In the genomic region with DNA sequence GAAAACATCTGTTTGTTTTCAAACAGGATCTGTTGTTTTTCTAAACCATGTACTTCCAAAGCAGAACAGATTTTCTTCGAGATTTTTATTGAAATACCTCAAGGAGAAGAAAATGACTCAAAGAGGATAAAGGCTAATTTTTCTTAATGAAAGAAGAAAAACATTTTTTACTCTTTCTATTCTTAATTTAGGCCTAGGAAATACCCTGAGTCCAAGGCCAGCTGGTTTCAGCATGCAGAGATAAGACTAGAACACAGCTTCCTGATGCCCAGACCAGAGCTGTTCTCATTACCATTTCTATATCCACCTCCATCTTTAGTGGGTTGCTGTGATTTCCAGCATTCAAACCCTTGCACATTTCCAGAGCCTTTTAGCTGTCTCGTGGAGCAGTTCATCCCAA, we compare ENCODE assay signal across 10 cellular contexts. TPM values are rescaled to one million over a fixed set of nuclear protein-coding genes. Genes with fewer than 3 reads are reported as not detected.
DNase-seq lines count a peak whose midpoint lies in the region; ATAC-seq and TF ChIP-seq lines count a peak whose summit lies in the region.
"Had no signal": no experiment of that assay in that cellular context is flagged by ENCODE, and none has a peak within 500 bp of the region (broad histone marks: within the 10 kb centered on the region; RNA-seq: fewer than 3 reads in every experiment).

No MANE protein-coding gene starts in this region.

- H3K9ac ChIP-seq in BLaER1 treated with 17β-estradiol and CSF1 and Interleukin-3, amounts not matched to agents 10 nM and 100 nM, result no peak overlapping the region
- no peak overlapping the region for H3K9ac ChIP-seq in Karpas-422 (ENCODE audit: low read length)

- intact Hi-C loops in right cardiac atrium (cut with DNase I), result loop anchor here in 1 of 4 donors (5.0 kb wide), 1 partner anchor 47 kb away; no protein-coding TSS in a partner anchor

- H3K79me2 ChIP-seq in Karpas-422 (ENCODE audit: low read length), result no peaks in the 10 kb centered on the region

- ATAC-seq in HG02571 (IDR thresholded peaks at IDR 0.05; ENCODE audit: unreplicated experiment) (peak; percentile 38), RWPE2 (ENCODE audit: low read depth) (no peak), right cardiac atrium (peak; percentile 38 to 43)
- ATAC-seq: HCT116 had no signal

- no peak overlapping the region for H2AFZ ChIP-seq in Karpas-422 (ENCODE audit: low read length)

- DNase-seq in RWPE2 (ENCODE audit: low spot score), result no peak
- DNase-seq in right cardiac atrium, result no peak
- no peak for DNase-seq in NCI-H82 (lab: John Stamatoyannopoulos, UW)
- no peak for DNase-seq in Karpas-422
- DNase-seq in activated effector memory CD4-positive, alpha-beta T cell treated with anti-CD3 and anti-CD28 coated beads, Interleukin-2, amount 50 U/mL, for 16 hours, result no peak
- DNase-seq in kidney glomerular epithelial cell (lab: John Stamatoyannopoulos, UW), result no peak
- DNase-seq: activated CD4-positive, CD25-positive, alpha-beta regulatory T cell treated with anti-CD3 and anti-CD28 coated beads, Interleukin-2, amount 50 U/mL, for 72 hours had no signal

- no peaks in the 10 kb centered on the region for H3K9me2 ChIP-seq in Karpas-422 (replicated peaks; ENCODE audit: insufficient read depth, low read length)

- 39% methylated on average over 2 of the region's 2 CpGs for WGBS in right cardiac atrium

- peaks cover 0 to 45% (median 13%) of the 10 kb centered on the region in 11 experiments; a peak in 11 of 22 replicates for H4K20me1 ChIP-seq in BLaER1 treated with 17β-estradiol and CSF1 and Interleukin-3, amounts not matched to agents 10 nM and 100 nM
- no peaks in the 10 kb centered on the region for H4K20me1 ChIP-seq in Karpas-422 (ENCODE audit: insufficient read depth, low read depth, low read length)

- no peaks in the 10 kb centered on the region for H3K27me3 ChIP-seq in BLaER1 treated with 17β-estradiol and CSF1 and Interleukin-3, amounts not matched to agents 10 nM and 100 nM
- H3K27me3 ChIP-seq in RWPE2 (ENCODE audit: insufficient read depth, poor library complexity, severe bottlenecking) (no peaks in the 10 kb centered on the region), right cardiac atrium (ENCODE audit: control insufficient read depth, insufficient read depth) (no peaks in the 10 kb centered on the region), Karpas-422 (ENCODE audit: low read length) (no peaks in the 10 kb centered on the region)

- H3K4me1 ChIP-seq in BLaER1 treated with 17β-estradiol and CSF1 and Interleukin-3, amounts not matched to agents 10 nM and 100 nM, result peaks cover 51 to 86% (median 71%) of the 10 kb centered on the region in 10 experiments
- H3K4me1 ChIP-seq in RWPE2 (ENCODE audit: insufficient read depth, poor library complexity, severe bottlenecking) (peaks cover 70% of the 10 kb centered on the region), right cardiac atrium (ENCODE audit: control insufficient read depth, insufficient read depth, low read length) (peaks cover 10% of the 10 kb centered on the region), Karpas-422 (ENCODE audit: low read length) (0 out of 2 replicates have a peak, but pooled peaks cover 2% of the 10 kb centered on the region)

- H3K9me3 ChIP-seq in BLaER1 treated with 17β-estradiol and CSF1 and Interleukin-3, amounts not matched to agents 10 nM and 100 nM (replicated peaks in 1 of 11), result peaks cover 0 to 13% (median 4%) of the 10 kb centered on the region in 11 experiments; a peak in 12 of 22 replicates
- H3K9me3 ChIP-seq in RWPE2 (ENCODE audit: severe bottlenecking) (no peaks in the 10 kb centered on the region), right cardiac atrium (ENCODE audit: control insufficient read depth, low read length) (no peaks in the 10 kb centered on the region), Karpas-422 (ENCODE audit: low read length) (no peaks in the 10 kb centered on the region)

- no peak for TF ChIP-seq CTCF in RWPE2 (IDR thresholded peaks at IDR 0.05; ENCODE audit: poor library complexity, severe bottlenecking)

- peaks cover 0 to 18% (median 13%) of the 10 kb centered on the region in 11 experiments; a peak in 15 of 22 replicates for H3K36me3 ChIP-seq in BLaER1 treated with 17β-estradiol and CSF1 and Interleukin-3, amounts not matched to agents 10 nM and 100 nM
- H3K36me3 ChIP-seq in RWPE2 (ENCODE audit: low read depth) (no peaks in the 10 kb centered on the region), Karpas-422 (ENCODE audit: insufficient read depth, low read length) (no peaks in the 10 kb centered on the region)

- H3K4me3 ChIP-seq in BLaER1 treated with 17β-estradiol and CSF1 and Interleukin-3, amounts not matched to agents 10 nM and 100 nM, result no peak overlapping the region
- H3K4me3 ChIP-seq in RWPE2 (ENCODE audit: severe bottlenecking) (no peak overlapping the region), right cardiac atrium (ENCODE audit: low read length) (no peak overlapping the region), Karpas-422 (ENCODE audit: low read length) (no peak overlapping the region)

- peak overlapping the region in 1 of 11 experiments; percentile 9; a peak in 3 of 22 replicates for H3K27ac ChIP-seq in BLaER1 treated with 17β-estradiol and CSF1 and Interleukin-3, amounts not matched to agents 10 nM and 100 nM
- H3K27ac ChIP-seq in RWPE2 (ENCODE audit: poor library complexity, severe bottlenecking), result peak overlapping the region; percentile 94
- H3K27ac ChIP-seq in right cardiac atrium (ENCODE audit: low read length), result peak overlapping the region; percentile 62
- H3K27ac ChIP-seq in Karpas-422 (ENCODE audit: low read length), result no peak overlapping the region

- peak overlapping the region in 7 of 11 experiments; percentile 5 to 81 (median 16); a peak in 7 of 22 replicates for H3K4me2 ChIP-seq in BLaER1 treated with 17β-estradiol and CSF1 and Interleukin-3, amounts not matched to agents 10 nM and 100 nM
- H3K4me2 ChIP-seq in Karpas-422 (ENCODE audit: low read depth, low read length, poor library complexity, severe bottlenecking), result no peak overlapping the region

RNA-seq across cellular contexts. Expression of a gene that starts 18.3 kb away (rescaled TPM):
- total RNA-seq in right cardiac atrium, result 10 to 100 TPM; 46.8 to 73.4 (median 59.0) TPM
- polyA plus RNA-seq in right cardiac atrium, result 11.0 TPM
- total RNA-seq in Karpas-422 (2014; rRNA removed; shearing (Covaris generic); ENCODE audit: low replicate concordance), result 0.58 TPM in 1 of 2 replicates, not detected in the other

Comparison
In these comparisons a context has a peak if more than half of its experiments do, and no peak if none do; other contexts are left out.
1. RNA of a gene that starts 18.3 kb away (total RNA-seq): 46.8 to 73.4 TPM in right cardiac atrium; 0.58 TPM in Karpas-422; every median in the first group is over 10 times any median in the second.